Comparison of ENCODE assay signal across 14 cellular contexts in the genomic region with DNA sequence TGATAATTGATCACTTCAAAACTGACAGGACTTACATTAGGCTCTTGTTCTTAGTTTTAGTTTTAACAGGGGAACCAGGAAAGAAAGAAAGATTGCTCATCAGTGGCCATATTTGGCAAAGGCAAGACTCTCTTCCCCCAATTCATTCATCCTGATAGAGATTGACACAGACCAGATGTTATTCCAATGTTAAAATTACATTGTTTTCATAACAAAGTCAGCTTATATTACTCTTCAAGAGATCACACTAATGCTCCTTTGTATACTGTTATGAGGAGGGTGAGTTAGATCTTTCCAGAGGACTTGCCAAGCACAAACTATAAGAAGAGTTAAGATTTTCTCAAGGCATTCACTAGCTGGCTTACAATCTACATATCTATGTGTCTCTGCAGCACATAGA.
"Had no signal": no experiment of that assay in that cellular context is flagged by ENCODE, and none has a peak within 500 bp of the region (broad histone marks: within the 10 kb centered on the region; RNA-seq: fewer than 3 reads in every experiment).

No MANE protein-coding gene starts in this region.

- H3K27me3 ChIP-seq: transverse colon had no signal

- H3K4me3 ChIP-seq: transverse colon had no signal

- H3K9me3 ChIP-seq: transverse colon had no signal

- H3K36me3 ChIP-seq: transverse colon had no signal

- DNase-seq: activated CD4-positive, alpha-beta T cell treated with anti-CD3 and anti-CD28 coated beads, Interleukin-2, amount 50 U/mL, for 4 hours; activated gamma-delta T cell; activated naive CD8-positive, alpha-beta T cell treated with anti-CD3 and anti-CD28 coated beads, Interleukin-2, amount 10 ng/mL, durations not matched to agents 7 days and 5 days; activated T-cell treated with anti-CD3 and anti-CD28 coated beads, Interleukin-2, amount 50 U/mL, for 4 hours; aorta; foreskin melanocyte; head of caudate nucleus; nucleus accumbens; right cardiac atrium; SW 1271; transverse colon had no signal

- ATAC-seq: activated CD4-positive, CD25-positive, alpha-beta regulatory T cell treated with anti-CD3 and anti-CD28 coated beads, Interleukin-2, amount 50 U/mL, for 24 hours; activated T-cell treated with anti-CD3 and anti-CD28 coated beads, Interleukin-2, amount 50 U/mL, for 4 hours; natural killer cell treated with Interleukin-12 subunit alpha and Interleukin-12 subunit beta and Interleukin-15 and Interleukin-18, amount 100 ng/mL, for 72 hours; right cardiac atrium; stimulated activated memory B cell treated with anti-CD40 and anti-IgM and Interleukin-4, amounts not matched to agents 10 μg/mL and 1 μg/mL and 100 μg/mL, for 72 hours had no signal
